In genomic region chr19:45147835-45148676, GRCh38 we compare ENCODE assay signal across 19 cellular contexts.
A peak's percentile ranks its signal among the peaks of the same experiment; 100 is the strongest.
DNase-seq lines count a peak whose midpoint lies in the region; TF ChIP-seq lines count a peak whose summit lies in the region.
"Had no signal": no experiment of that assay in that cellular context is flagged by ENCODE, and none has a peak within 500 bp of the region (broad histone marks: within the 10 kb centered on the region; RNA-seq: fewer than 3 reads in every experiment).

No MANE protein-coding gene starts in this region.

- no peak overlapping the region for H2AFZ ChIP-seq in OCI-LY1 (ENCODE audit: low read length)

- DNase-seq in DMS 273 (lab: John Stamatoyannopoulos, UW; ENCODE audit: unreplicated experiment) (peak; percentile 37), DMS 273 treated with DMSO at 0.1 percent for 48 hours (lab: John Stamatoyannopoulos, UW) (no peak), choroid plexus epithelial cell (ENCODE audit: low read depth) (no peak), retinal pigment epithelial cell (ENCODE audit: low read depth) (no peak), hippocampal formation (lab: John Stamatoyannopoulos, UW) (no peak), C1 segment of cervical spinal cord (lab: John Stamatoyannopoulos, UW) (no peak)
- no peak for DNase-seq in activated T-cell treated with anti-CD3 and anti-CD28 coated beads, Interleukin-2, amount 50 U/mL, for 48 hours
- DNase-seq: Calu3; CD4-positive, CD25-positive, alpha-beta regulatory T cell; DMS79 treated with DMSO at 0.1 percent for 48 hours; GF-D8; MV-4-11; NCI-H1436; NCI-H226; NCI-H526 treated with DMSO at 0.1 percent for 48 hours; Peyer's patch; SHP77 treated with DMSO at 0.1 percent for 48 hours had no signal

- no peaks in the 10 kb centered on the region for H3F3A ChIP-seq in OCI-LY1 (ENCODE audit: insufficient read depth, low read length)

- H3K4me2 ChIP-seq in OCI-LY1 (ENCODE audit: low read length), result no peak overlapping the region

- H4K20me1 ChIP-seq in OCI-LY1 (ENCODE audit: insufficient read depth, low read length), result no peaks in the 10 kb centered on the region

- H3K9me3 ChIP-seq in OCI-LY1 (ENCODE audit: low read length), result no peaks in the 10 kb centered on the region
- H3K9me3 ChIP-seq: Peyer's patch had no signal

- H3K9ac ChIP-seq in OCI-LY1 (ENCODE audit: low read length), result no peak overlapping the region

- no peaks in the 10 kb centered on the region for H3K79me2 ChIP-seq in OCI-LY1 (ENCODE audit: insufficient read depth, low read length)

- H3K9me2 ChIP-seq in OCI-LY1 (ENCODE audit: low read depth, low read length), result no peaks in the 10 kb centered on the region

- no peak overlapping the region for H3K27ac ChIP-seq in OCI-LY1 (ENCODE audit: low read depth, low read length, poor library complexity, severe bottlenecking)
- H3K27ac ChIP-seq: 22Rv1, Peyer's patch had no signal

- peaks cover 19% of the 10 kb centered on the region for H3K36me3 ChIP-seq in OCI-LY1 (ENCODE audit: insufficient read depth, low read length)

- H3K4me3 ChIP-seq in OCI-LY1 (ENCODE audit: low read depth, low read length, poor library complexity, severe bottlenecking), result no peak overlapping the region
- no peak overlapping the region for H3K4me3 ChIP-seq in choroid plexus epithelial cell (ENCODE audit: low read depth, low read length)
- no peak overlapping the region for H3K4me3 ChIP-seq in retinal pigment epithelial cell (ENCODE audit: low read length)
- H3K4me3 ChIP-seq: Peyer's patch had no signal

- no peaks in the 10 kb centered on the region for H3K4me1 ChIP-seq in OCI-LY1 (ENCODE audit: insufficient read depth, low read length, severe bottlenecking)

- TF ChIP-seq CTCF in OCI-LY1 (IDR thresholded peaks at IDR 0.05; ENCODE audit: low read length), result peak; percentile 13; the same call in 1 of the 2 replicates
- peak; percentile 20 for TF ChIP-seq CTCF in choroid plexus epithelial cell (conservative IDR thresholded peaks at IDR 0.05; ENCODE audit: low read depth, low read length)
- peak; percentile 17 for TF ChIP-seq CTCF in retinal pigment epithelial cell (conservative IDR thresholded peaks at IDR 0.05; ENCODE audit: low read depth, low read length)

- H3K27me3 ChIP-seq in OCI-LY1 (ENCODE audit: insufficient read depth, low read length), result no peaks in the 10 kb centered on the region
